Comparison of ENCODE assay signal across 8 cellular contexts in genomic region chr20:18138266-18138582, GRCh38. TPM values are rescaled to one million over a fixed set of nuclear protein-coding genes. Genes with fewer than 3 reads are reported as not detected.
DNase-seq lines count a peak whose midpoint lies in the region.

No MANE protein-coding gene starts in this region.

- H3K4me3 Mint-ChIP-seq in IgD-negative memory B cell, result peak overlapping the region; percentile 53 to 95 (median 88)

- peaks cover 21% of the 10 kb centered on the region for H3K4me1 ChIP-seq in muscle layer of colon (ENCODE audit: insufficient read depth, low read length)

- H3K27ac ChIP-seq in caudate nucleus (ENCODE audit: low read depth, low read length) (peak overlapping the region; percentile 90), muscle layer of colon (ENCODE audit: low read depth, low read length) (peak overlapping the region; percentile 77)

- H3K36me3 ChIP-seq in muscle layer of colon (ENCODE audit: insufficient read depth, low read length), result peaks cover 10% of the 10 kb centered on the region

- peak overlapping the region in 2 of 3 donors; percentile 88 to 89 for H3K27ac Mint-ChIP-seq in IgD-negative memory B cell

- H3K9ac ChIP-seq in muscle layer of colon (ENCODE audit: low read length), result peak overlapping the region; percentile 85

- H3K27me3 Mint-ChIP-seq in IgD-negative memory B cell, result peaks cover 3% of the 10 kb centered on the region

- peak overlapping the region; percentile 94 to 96 for H3K4me3 ChIP-seq in muscle layer of colon (ENCODE audit: low read depth in 1 of 2, low read length in 2 of 2)

- no peaks in the 10 kb centered on the region for H3K9me3 ChIP-seq in muscle layer of colon (ENCODE audit: low read length)

- no peaks in the 10 kb centered on the region for H3K27me3 ChIP-seq in muscle layer of colon (ENCODE audit: control insufficient read depth in 1 of 2, insufficient read depth in 2 of 2, low read length in 2 of 2)

- no peaks in the 10 kb centered on the region for H3K9me3 Mint-ChIP-seq in IgD-negative memory B cell

- no peaks in the 10 kb centered on the region for H3K36me3 Mint-ChIP-seq in IgD-negative memory B cell

- peaks cover 24 to 32% (median 27%) of the 10 kb centered on the region in 3 donors for H3K4me1 Mint-ChIP-seq in IgD-negative memory B cell

- peak; percentile 30 for DNase-seq in DMS79 treated with DMSO at 0.1 percent for 48 hours (lab: John Stamatoyannopoulos, UW)
- no peak for DNase-seq in DMS79 (lab: John Stamatoyannopoulos, UW)
- peak in 4 of 61 donors; percentile 29 to 75 (median 46) for DNase-seq in caudate nucleus (lab: John Stamatoyannopoulos, UW)
- no peak for DNase-seq in NCI-H187 (lab: John Stamatoyannopoulos, UW)
- no peak for DNase-seq in activated CD4-positive, CD25-positive, alpha-beta regulatory T cell treated with anti-CD3 and anti-CD28 coated beads, Interleukin-2, amount 50 U/mL, for 72 hours
- DNase-seq in AG20443 (ENCODE audit: low spot score), result no peak

RNA-seq across cellular contexts. Expression of gene KAT14, which starts 0.6 kb away (rescaled TPM):
- 19.4 TPM for polyA plus RNA-seq in IgD-negative memory B cell

RNA-seq across cellular contexts. Expression of gene PET117, which starts 0.6 kb away (rescaled TPM):
- polyA plus RNA-seq in IgD-negative memory B cell, result 24.3 TPM
